ENCODE assay signal across 8 cellular contexts in the genomic region with DNA sequence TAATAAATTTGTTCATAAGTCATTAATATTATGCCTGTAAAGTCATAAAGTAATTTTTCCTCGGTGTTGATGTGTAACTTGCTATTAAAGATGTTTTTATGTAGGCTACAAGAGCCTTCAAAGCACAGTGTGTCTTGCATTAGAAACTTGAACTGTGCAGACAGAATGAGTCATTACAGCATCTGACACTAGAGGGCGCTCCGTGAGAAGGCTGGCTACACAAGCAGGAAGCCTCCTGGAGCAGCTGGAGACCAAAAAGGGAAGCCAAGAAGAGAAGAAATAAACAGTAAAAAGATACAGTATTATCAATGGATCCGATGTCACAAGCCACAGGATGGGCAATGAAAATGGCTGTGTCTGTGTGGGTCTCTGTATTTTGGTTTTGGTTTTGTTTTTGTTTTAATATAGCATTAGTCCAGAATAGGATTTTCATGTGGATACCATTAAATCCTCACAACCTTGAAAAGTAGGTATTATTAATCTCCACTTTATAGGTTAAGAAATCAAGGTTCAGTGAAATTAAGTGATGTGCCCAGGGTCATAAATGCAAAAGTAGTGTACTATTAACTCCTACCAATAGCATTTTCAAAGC. TPM values are rescaled to one million over a fixed set of nuclear protein-coding genes. Genes with fewer than 3 reads are reported as not detected.
DNase-seq lines count a peak whose midpoint lies in the region; ATAC-seq and TF ChIP-seq lines count a peak whose summit lies in the region.

No MANE protein-coding gene starts in this region.

- no peaks in the 10 kb centered on the region for H3K9me3 ChIP-seq in DOHH2 (ENCODE audit: control insufficient read depth, insufficient read depth, low read length)
- H3K9me3 ChIP-seq in Loucy (ENCODE audit: insufficient read depth, low read depth, low read length) = no peaks in the 10 kb centered on the region
- no peaks in the 10 kb centered on the region for H3K9me3 ChIP-seq in thyroid gland

- H4K20me1 ChIP-seq in DOHH2 (ENCODE audit: control insufficient read depth, insufficient read depth, low read depth, low read length) (no peaks in the 10 kb centered on the region), Loucy (ENCODE audit: insufficient read depth, low read length, poor library complexity, severe bottlenecking) (no peaks in the 10 kb centered on the region)

- H3K27me3 ChIP-seq in DOHH2 (ENCODE audit: control insufficient read depth, low read length) (peaks cover 20% of the 10 kb centered on the region), Loucy (ENCODE audit: insufficient read depth, low read length, poor library complexity, severe bottlenecking) (no peaks in the 10 kb centered on the region), thyroid gland (no peaks in the 10 kb centered on the region)

- no peak overlapping the region for H3K9ac ChIP-seq in Loucy (ENCODE audit: low read depth, low read length, poor library complexity, severe bottlenecking)

- H3K9me2 ChIP-seq in DOHH2 (replicated peaks; ENCODE audit: control insufficient read depth, low read length) (no peaks in the 10 kb centered on the region), Loucy (replicated peaks; ENCODE audit: low read depth, low read length) (no peaks in the 10 kb centered on the region)

- no peak overlapping the region for H3K4me3 Mint-ChIP-seq in activated T-helper 17 cell treated with anti-CD3 and anti-CD28 coated beads, Interleukin-2, amount 50 U/mL, for 72 hours

- H3K36me3 ChIP-seq in DOHH2 (ENCODE audit: control insufficient read depth, low read length) (no peaks in the 10 kb centered on the region), Loucy (ENCODE audit: insufficient read depth, low read length) (no peaks in the 10 kb centered on the region), thyroid gland (no peaks in the 10 kb centered on the region)

- peak; percentile 90 for TF ChIP-seq CTCF in DOHH2 (IDR thresholded peaks at IDR 0.05; ENCODE audit: low read depth, low read length, poor library complexity, severe bottlenecking)
- peak; percentile 96 for TF ChIP-seq CTCF in Loucy (conservative IDR thresholded peaks at IDR 0.05; ENCODE audit: low read length)
- peak; percentile 94 for TF ChIP-seq CTCF in foreskin fibroblast (IDR thresholded peaks at IDR 0.05; ENCODE audit: low read depth, low read length)
- peak in 1 of 3 donors; percentile 62 for TF ChIP-seq CTCF in omental fat pad (IDR thresholded peaks at IDR 0.05)
- TF ChIP-seq CTCF in thyroid gland (IDR thresholded peaks at IDR 0.05) = peak; percentile 83 to 94 (median 86)

- TF ChIP-seq POLR2A in thyroid gland (IDR thresholded peaks at IDR 0.05) = no peak

- H3K27ac ChIP-seq in DOHH2 (ENCODE audit: low read depth, low read length) (no peak overlapping the region), thyroid gland (no peak overlapping the region)

- H3K4me1 ChIP-seq in DOHH2 (ENCODE audit: control insufficient read depth, low read length) (peaks cover 4% of the 10 kb centered on the region; the same call in 1 of the 2 replicates), Loucy (ENCODE audit: insufficient read depth, low read length, poor library complexity, severe bottlenecking) (peaks cover 5% of the 10 kb centered on the region), thyroid gland (no peaks in the 10 kb centered on the region)

- no peaks in the 10 kb centered on the region for H3K9me3 Mint-ChIP-seq in activated T-helper 17 cell treated with anti-CD3 and anti-CD28 coated beads, Interleukin-2, amount 50 U/mL, for 72 hours

- DNase-seq in SHP77 treated with DMSO at 0.1 percent for 48 hours (lab: John Stamatoyannopoulos, UW) = peak; percentile 58
- DNase-seq in foreskin fibroblast = peak; percentile 73 to 93
- peak; percentile 98 for DNase-seq in omental fat pad (ENCODE audit: low spot score)
- peak; percentile 86 to 88 for DNase-seq in thyroid gland

- no peak overlapping the region for H3K27ac Mint-ChIP-seq in activated T-helper 17 cell treated with anti-CD3 and anti-CD28 coated beads, Interleukin-2, amount 50 U/mL, for 72 hours

- no peaks in the 10 kb centered on the region for H3K36me3 Mint-ChIP-seq in activated T-helper 17 cell treated with anti-CD3 and anti-CD28 coated beads, Interleukin-2, amount 50 U/mL, for 72 hours (ENCODE audit: low read depth)

- ATAC-seq in GM21825 (IDR thresholded peaks at IDR 0.05; ENCODE audit: unreplicated experiment) (peak; percentile 85), omental fat pad (ENCODE audit: low FRiP score) (peak; percentile 87)
- peak; percentile 87 for ATAC-seq in activated T-helper 17 cell treated with anti-CD3 and anti-CD28 coated beads, Interleukin-2, amount 50 U/mL, for 72 hours (replicated peaks)

- intact Hi-C loops in thyroid gland (cut with DNase I) = loop anchor here (10.0 kb wide), 1 partner anchor 150 kb away; no protein-coding TSS in a partner anchor

- WGBS in thyroid gland, 2 donors = 0% methylated on average over 4 of the region's 4 CpGs

- H3K79me2 ChIP-seq in DOHH2 (ENCODE audit: control insufficient read depth, low read length) = no peaks in the 10 kb centered on the region
- no peaks in the 10 kb centered on the region for H3K79me2 ChIP-seq in Loucy (ENCODE audit: insufficient read depth, low read length)

- H3K4me3 ChIP-seq in DOHH2 (ENCODE audit: low read length) = no peak overlapping the region
- no peak overlapping the region for H3K4me3 ChIP-seq in Loucy (ENCODE audit: low read length, poor library complexity, severe bottlenecking)
- H3K4me3 ChIP-seq in foreskin fibroblast (ENCODE audit: low read depth in 1 of 2, low read length in 2 of 2) = no peak overlapping the region
- no peak overlapping the region for H3K4me3 ChIP-seq in thyroid gland (replicated peaks in 1 of 3)

- H3K4me1 Mint-ChIP-seq in activated T-helper 17 cell treated with anti-CD3 and anti-CD28 coated beads, Interleukin-2, amount 50 U/mL, for 72 hours = peaks cover 2% of the 10 kb centered on the region

- H3K4me2 ChIP-seq in DOHH2 (ENCODE audit: low read length) (no peak overlapping the region), Loucy (ENCODE audit: low read depth, low read length, poor library complexity, severe bottlenecking) (no peak overlapping the region)

- H3F3A ChIP-seq in DOHH2 (ENCODE audit: control insufficient read depth, insufficient read depth) (no peaks in the 10 kb centered on the region), Loucy (ENCODE audit: low read depth) (no peaks in the 10 kb centered on the region)

- H3K27me3 Mint-ChIP-seq in activated T-helper 17 cell treated with anti-CD3 and anti-CD28 coated beads, Interleukin-2, amount 50 U/mL, for 72 hours = no peaks in the 10 kb centered on the region

- no peak overlapping the region; the same call in 1 of the 2 replicates for H2AFZ ChIP-seq in Loucy (ENCODE audit: low read length)

RNA-seq across cellular contexts. Expression of a gene that starts 16.1 kb away (rescaled TPM):
- 10 to 100 TPM; 15.2 to 24.0 TPM for total RNA-seq in activated T-helper 17 cell treated with anti-CD3 and anti-CD28 coated beads, Interleukin-2, amount 50 U/mL, for 72 hours
- total RNA-seq in omental fat pad (10 to 100 TPM in 1 of 4 donors, 1 to 10 TPM in 3; 6.9 to 13.2 (median 8.8) TPM), thyroid gland (10 to 100 TPM; 21.1 to 46.7 (median 35.3) TPM)
